In the genomic region with DNA sequence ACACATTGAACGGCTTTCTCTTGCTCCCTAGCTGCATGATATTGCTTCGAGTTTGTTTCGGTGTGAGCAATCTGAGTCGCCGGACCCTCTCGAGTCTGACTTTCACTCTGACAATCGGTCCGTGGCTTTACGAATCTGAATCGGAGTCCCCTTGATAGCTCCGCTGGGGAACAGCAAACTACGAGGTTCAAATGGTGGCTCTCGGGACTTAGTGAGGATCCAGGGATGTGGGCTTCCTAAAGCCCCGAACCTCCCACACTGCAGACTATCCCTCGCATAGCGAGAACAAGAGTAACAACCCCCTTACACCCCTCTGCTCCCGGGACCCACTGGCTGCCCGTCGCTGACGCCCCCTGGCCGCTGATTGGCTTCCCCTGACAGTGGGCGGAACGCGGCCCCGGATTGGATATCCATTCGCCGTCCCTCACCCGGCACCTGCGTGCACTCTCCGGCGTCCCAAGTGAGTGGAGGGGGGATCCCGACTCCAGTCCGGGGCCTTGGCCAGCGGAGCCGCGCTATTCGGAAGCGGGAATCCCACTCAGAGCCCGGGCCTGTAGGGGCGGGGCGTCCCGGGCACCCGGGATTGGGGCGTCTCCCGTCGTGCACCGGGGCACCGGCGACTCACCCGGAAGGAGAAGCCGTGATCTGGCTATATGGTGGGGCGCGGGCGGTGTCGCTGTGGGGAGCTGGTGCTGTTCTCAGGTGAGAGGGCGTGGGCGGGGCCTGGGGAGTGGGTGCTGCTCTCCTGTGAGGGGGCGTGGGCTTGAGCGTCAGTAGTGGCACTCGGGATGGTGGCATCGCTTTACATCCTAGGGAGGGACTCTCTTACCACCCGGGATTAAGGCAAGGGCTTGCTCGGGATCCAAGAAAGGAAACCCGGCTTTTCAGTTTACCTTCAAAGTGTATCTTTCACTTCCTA, we compare ENCODE assay signal across 8 cellular contexts. TPM values are rescaled to one million over a fixed set of nuclear protein-coding genes. Genes with fewer than 3 reads are reported as not detected.
DNase-seq lines count a peak whose midpoint lies in the region; ATAC-seq and TF ChIP-seq lines count a peak whose summit lies in the region.

A gene with protein sequence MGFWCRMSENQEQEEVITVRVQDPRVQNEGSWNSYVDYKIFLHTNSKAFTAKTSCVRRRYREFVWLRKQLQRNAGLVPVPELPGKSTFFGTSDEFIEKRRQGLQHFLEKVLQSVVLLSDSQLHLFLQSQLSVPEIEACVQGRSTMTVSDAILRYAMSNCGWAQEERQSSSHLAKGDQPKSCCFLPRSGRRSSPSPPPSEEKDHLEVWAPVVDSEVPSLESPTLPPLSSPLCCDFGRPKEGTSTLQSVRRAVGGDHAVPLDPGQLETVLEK (plus strand): TSS at position 630 of the 919 bp plus-strand sequence. CDS start 4,278 bp downstream, outside the sequence.

- H3K36me3 ChIP-seq in colonic mucosa, result no peaks in the 10 kb centered on the region

- peak within 1 kb of the TSS; percentile 64 to 98 for H3K9ac ChIP-seq in colonic mucosa (ENCODE audit: low read depth in 2 of 2, low read length in 2 of 2)

- no peaks in the 10 kb centered on the region for H3K27me3 ChIP-seq in colonic mucosa

- no peaks in the 10 kb centered on the region for H3K9me3 ChIP-seq in colonic mucosa

- ATAC-seq in GM19324 (IDR thresholded peaks at IDR 0.05; ENCODE audit: low FRiP score, unreplicated experiment), result peak; percentile 90
- peak; percentile 81 for ATAC-seq in HG03460 (IDR thresholded peaks at IDR 0.05; ENCODE audit: unreplicated experiment)
- peak; percentile 96 for ATAC-seq in left colon

- intact Hi-C loops in colonic mucosa (cut with DNase I), result no loop called here
- intact Hi-C loops in left colon (cut with DNase I, micrococcal nuclease), result no loop called here

- DNase-seq in C1 segment of cervical spinal cord (lab: John Stamatoyannopoulos, UW), result peak; percentile 90 to 99 (median 96)
- peak; percentile 94 to 99 for DNase-seq in NCI-H526 (lab: John Stamatoyannopoulos, UW)
- DNase-seq in activated CD4-positive, alpha-beta T cell treated with anti-CD3 and anti-CD28 coated beads for 48 hours, result peak; percentile 94
- DNase-seq in colonic mucosa, result peak; percentile 97
- DNase-seq in left colon, result peak; percentile 97
- peak; percentile 94 to 95 for DNase-seq in stimulated activated CD4-positive, alpha-beta T cell treated with anti-CD3 and anti-CD28 coated beads, Interleukin-2, amount 100 ng/mL, for 24 hours

- peaks cover 7% of the 10 kb centered on the region for H3K4me1 ChIP-seq in colonic mucosa

- H3K27ac ChIP-seq in colonic mucosa, result peak within 1 kb of the TSS; percentile 98

- TF ChIP-seq CTCF in colonic mucosa (IDR thresholded peaks at IDR 0.05), result no peak

- H3K4me3 ChIP-seq in colonic mucosa, result peak within 1 kb of the TSS; percentile 85

RNA-seq across cellular contexts. Expression of the gene that starts here (rescaled TPM):
- 10 to 100 TPM; 18.7 to 24.4 TPM for total RNA-seq in colonic mucosa
- total RNA-seq in left colon, result 10 to 100 TPM; 19.2 to 20.7 TPM

Comparison
In these comparisons a context has a peak if more than half of its experiments do, and no peak if none do; other contexts are left out.
1. Peak in every context shown above with its lines: DNase-seq, ATAC-seq, H3K4me3 ChIP-seq and H3K27ac ChIP-seq.